Comparison of ENCODE assay signal across 1 cellular context in genomic region chr2:196239622-196240587, GRCh38.
TF ChIP-seq lines count a peak whose summit lies in the region.

No MANE protein-coding gene starts in this region.

TF ChIP-seq in IMR-90, 13 proteins besides CTCF, POLR2A, EP300 and RAD21 (continued from another document):
- TF ChIP-seq NFE2L2 (IDR thresholded peaks at IDR 0.05; ENCODE audit: low read depth, low read length) (no peak), MAFK (IDR thresholded peaks at IDR 0.05; ENCODE audit: low read depth, low read length) (no peak), CHD1 (IDR thresholded peaks at IDR 0.05; ENCODE audit: low read depth, low read length) (0 out of 2 replicates have a peak, but pooled peaks have one; percentile 62), ELK1 (IDR thresholded peaks at IDR 0.05; ENCODE audit: borderline replicate concordance, low read depth, low read length) (no peak)
